In the genomic region with DNA sequence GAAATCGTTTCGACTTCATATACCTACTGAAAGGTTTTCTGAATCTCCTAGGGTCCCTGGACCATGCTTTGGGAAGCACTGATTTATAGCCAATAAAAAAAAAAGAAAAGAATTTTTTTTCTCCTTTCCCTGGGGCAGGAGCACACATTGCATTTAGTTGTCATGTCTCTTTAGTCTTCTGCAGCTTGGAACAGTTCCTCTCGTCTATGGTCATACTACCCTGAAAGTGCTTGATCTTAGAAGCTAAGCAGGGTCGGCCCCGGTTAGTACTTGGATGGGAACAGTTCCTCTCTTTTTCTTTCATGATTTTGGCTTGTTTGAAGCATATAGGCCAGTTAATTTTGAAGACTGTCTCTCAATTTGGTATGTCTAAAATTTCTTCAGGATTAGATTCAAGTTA, we compare ENCODE assay signal across 2 cellular contexts.
TF ChIP-seq lines count a peak whose summit lies in the region.

No MANE protein-coding gene starts in this region.

TF ChIP-seq in GM23338, 12 proteins besides CTCF, POLR2A, EP300 and RAD21:
- TF ChIP-seq EZH2phosphoT487 (IDR thresholded peaks at IDR 0.05; ENCODE audit: unreplicated experiment) (no peak), CREB1 (CRISPR knock-in tag; IDR thresholded peaks at IDR 0.05; ENCODE audit: low read depth) (no peak)

TF ChIP-seq in H1, 55 proteins besides CTCF, POLR2A, EP300 and RAD21:
- TF ChIP-seq TBP (IDR thresholded peaks at IDR 0.05; ENCODE audit: low read depth, low read length) (peak; percentile 92), CHD1 (IDR thresholded peaks at IDR 0.05; ENCODE audit: low read depth, low read length) (no peak)
